ENCODE assay signal across 8 cellular contexts in genomic region chr3:38346584-38347410, GRCh38. TPM values are rescaled to one million over a fixed set of nuclear protein-coding genes. Genes with fewer than 3 reads are reported as not detected.
A peak's percentile ranks its signal among the peaks of the same experiment; 100 is the strongest.
DNase-seq lines count a peak whose midpoint lies in the region; ATAC-seq and TF ChIP-seq lines count a peak whose summit lies in the region.

Gene XYLB, plus strand, starts transcription at chr3:38346785. Its CDS starts 84 bp downstream, at chr3:38346869.

- peaks cover 8% of the 10 kb centered on the region for H3K36me3 Mint-ChIP-seq in activated CD8-positive, alpha-beta T cell treated with anti-CD3 and anti-CD28 coated beads for 36 hours (ENCODE audit: low read depth)

- POLR2A ChIA-PET in activated CD8-positive, alpha-beta T cell treated with anti-CD3 and anti-CD28 coated beads for 36 hours (lab: Charles Lee), result interaction anchor here (0.9 to 1.5 kb wide), 4 partner anchors 22 to 209 kb away, joined by 3 to 6 read pairs (median 5); partner anchors contain the start of gene MYD88

- no peak within 1 kb of the TSS for H3K4ac ChIP-seq in mesendoderm (ENCODE audit: low read depth, low read length)

- H3K27ac ChIP-seq in BLaER1, result peak within 1 kb of the TSS; percentile 76
- H3K27ac ChIP-seq in mesendoderm (ENCODE audit: low read depth, low read length), result no peak within 1 kb of the TSS

- peaks cover 15% of the 10 kb centered on the region; the same call in 1 of the 2 replicates for H3K36me3 ChIP-seq in BLaER1
- H3K36me3 ChIP-seq in mesendoderm (ENCODE audit: control insufficient read depth, insufficient read depth, low read length), result no peaks in the 10 kb centered on the region

- H3K79me2 ChIP-seq in mesendoderm (ENCODE audit: control insufficient read depth, insufficient read depth, low read length), result no peaks in the 10 kb centered on the region

- CTCF ChIA-PET in activated CD8-positive, alpha-beta T cell treated with anti-CD3 and anti-CD28 coated beads for 36 hours (lab: Charles Lee), result interaction anchor here (0.6 to 2.6 kb wide), 43 partner anchors 9 to 372 kb away, joined by 3 to 49 read pairs (median 4); partner anchors contain the start of genes ACAA1, EXOG, MYD88 and OXSR1

- H3K18ac ChIP-seq in mesendoderm (ENCODE audit: low read length), result peak within 1 kb of the TSS; percentile 2

- DNase-seq in NCI-H69 (lab: John Stamatoyannopoulos, UW) (peak; percentile 84), mesendoderm (peak; percentile 77)
- peak; percentile 85 for DNase-seq in activated CD8-positive, alpha-beta T cell treated with anti-CD3 and anti-CD28 coated beads for 36 hours
- DNase-seq in effector CD8-positive, alpha-beta T cell (lab: John Stamatoyannopoulos, UW), result peak; percentile 51
- DNase-seq in stimulated activated CD8-positive, alpha-beta memory T cell treated with anti-CD3 and anti-CD28 coated beads, Interleukin-12 subunit alpha, Interleukin-12 subunit beta, amount 100 ng/mL, for 4 hours (ENCODE audit: low read depth), result peak; percentile 62

- no peaks in the 10 kb centered on the region for H4K20me1 ChIP-seq in BLaER1

- H3K4me2 ChIP-seq in BLaER1 (peak within 1 kb of the TSS; percentile 96), mesendoderm (ENCODE audit: low read length) (peak within 1 kb of the TSS; percentile 92)

- H3K9ac ChIP-seq in BLaER1, result peak within 1 kb of the TSS; percentile 81
- H3K9ac ChIP-seq in mesendoderm (ENCODE audit: low read length), result peak within 1 kb of the TSS; percentile 84

- peaks cover 21% of the 10 kb centered on the region for H3K4me1 ChIP-seq in BLaER1
- no peaks in the 10 kb centered on the region for H3K4me1 ChIP-seq in mesendoderm (ENCODE audit: control insufficient read depth, low read depth, low read length)

- no peak within 1 kb of the TSS for H2BK15ac ChIP-seq in mesendoderm (replicated peaks; ENCODE audit: low read depth)

- peaks cover 2% of the 10 kb centered on the region for H3K9me3 Mint-ChIP-seq in activated CD8-positive, alpha-beta T cell treated with anti-CD3 and anti-CD28 coated beads for 36 hours

- H2BK5ac ChIP-seq in mesendoderm (ENCODE audit: low read length), result no peak within 1 kb of the TSS

- H3K9me3 ChIP-seq in BLaER1, result no peaks in the 10 kb centered on the region

- H3K56ac ChIP-seq in mesendoderm (ENCODE audit: low read length), result peak within 1 kb of the TSS; percentile 94

- H4K8ac ChIP-seq in mesendoderm (ENCODE audit: low read depth, low read length), result no peak within 1 kb of the TSS

- no peak within 1 kb of the TSS for H4K5ac ChIP-seq in mesendoderm (ENCODE audit: low read length)

- no peak within 1 kb of the TSS for H2AK5ac ChIP-seq in mesendoderm (ENCODE audit: low read length)

- peak; percentile 76 for TF ChIP-seq CTCF in activated CD8-positive, alpha-beta T cell treated with anti-CD3 and anti-CD28 coated beads for 36 hours (IDR thresholded peaks at IDR 0.05)

- ATAC-seq in GM18909 (IDR thresholded peaks at IDR 0.05; ENCODE audit: poor library complexity, unreplicated experiment) (peak; percentile 96), HG03139 (IDR thresholded peaks at IDR 0.05; ENCODE audit: unreplicated experiment) (peak; percentile 98)
- peak; percentile 98 for ATAC-seq in activated CD8-positive, alpha-beta T cell treated with anti-CD3 and anti-CD28 coated beads for 36 hours

- H2BK120ac ChIP-seq in mesendoderm (ENCODE audit: low read depth, low read length), result no peak within 1 kb of the TSS

- H3K27me3 Mint-ChIP-seq in activated CD8-positive, alpha-beta T cell treated with anti-CD3 and anti-CD28 coated beads for 36 hours, result no peaks in the 10 kb centered on the region

- H3K27ac Mint-ChIP-seq in activated CD8-positive, alpha-beta T cell treated with anti-CD3 and anti-CD28 coated beads for 36 hours, result peak within 1 kb of the TSS; percentile 51

- H3K79me1 ChIP-seq in mesendoderm (ENCODE audit: low read length), result no peaks in the 10 kb centered on the region

- intact Hi-C loops in activated CD8-positive, alpha-beta T cell treated with anti-CD3 and anti-CD28 coated beads for 36 hours (cut with micrococcal nuclease), result loop anchor here (5.0 to 10.0 kb wide), 2 partner anchors 136 to 212 kb away; partner anchors contain the start of genes ACAA1 and MYD88

- H3K4me3 Mint-ChIP-seq in activated CD8-positive, alpha-beta T cell treated with anti-CD3 and anti-CD28 coated beads for 36 hours, result peak within 1 kb of the TSS; percentile 72

- H3K4me1 Mint-ChIP-seq in activated CD8-positive, alpha-beta T cell treated with anti-CD3 and anti-CD28 coated beads for 36 hours (ENCODE audit: low read depth), result peaks cover 4% of the 10 kb centered on the region

- no peaks in the 10 kb centered on the region for H3K27me3 ChIP-seq in BLaER1
- H3K27me3 ChIP-seq in mesendoderm (ENCODE audit: insufficient read depth, low read length, poor library complexity), result no peaks in the 10 kb centered on the region

- peak within 1 kb of the TSS; percentile 79 for H3K4me3 ChIP-seq in BLaER1
- H3K4me3 ChIP-seq in mesendoderm (ENCODE audit: low read length), result peak within 1 kb of the TSS; percentile 69

- H3K23ac ChIP-seq in mesendoderm (ENCODE audit: low read length), result peak within 1 kb of the TSS; percentile 89

- no CpG with 5 or more reads among the region's 86 CpGs for WGBS in mesendoderm (ENCODE audit: extremely low coverage, insufficient coverage, low lambda C conversion rate)

RNA-seq across cellular contexts. Expression of gene XYLB, which starts in this region (rescaled TPM):
- total RNA-seq in activated CD8-positive, alpha-beta T cell treated with anti-CD3 and anti-CD28 coated beads for 36 hours, result 1 to 10 TPM; 4.4 to 4.7 TPM
- polyA plus RNA-seq in mesendoderm (2013, experiment 1 of 2), result 1.6 TPM
- polyA plus RNA-seq in mesendoderm (2013, experiment 2 of 2), result 2.0 TPM
